In the genomic region with DNA sequence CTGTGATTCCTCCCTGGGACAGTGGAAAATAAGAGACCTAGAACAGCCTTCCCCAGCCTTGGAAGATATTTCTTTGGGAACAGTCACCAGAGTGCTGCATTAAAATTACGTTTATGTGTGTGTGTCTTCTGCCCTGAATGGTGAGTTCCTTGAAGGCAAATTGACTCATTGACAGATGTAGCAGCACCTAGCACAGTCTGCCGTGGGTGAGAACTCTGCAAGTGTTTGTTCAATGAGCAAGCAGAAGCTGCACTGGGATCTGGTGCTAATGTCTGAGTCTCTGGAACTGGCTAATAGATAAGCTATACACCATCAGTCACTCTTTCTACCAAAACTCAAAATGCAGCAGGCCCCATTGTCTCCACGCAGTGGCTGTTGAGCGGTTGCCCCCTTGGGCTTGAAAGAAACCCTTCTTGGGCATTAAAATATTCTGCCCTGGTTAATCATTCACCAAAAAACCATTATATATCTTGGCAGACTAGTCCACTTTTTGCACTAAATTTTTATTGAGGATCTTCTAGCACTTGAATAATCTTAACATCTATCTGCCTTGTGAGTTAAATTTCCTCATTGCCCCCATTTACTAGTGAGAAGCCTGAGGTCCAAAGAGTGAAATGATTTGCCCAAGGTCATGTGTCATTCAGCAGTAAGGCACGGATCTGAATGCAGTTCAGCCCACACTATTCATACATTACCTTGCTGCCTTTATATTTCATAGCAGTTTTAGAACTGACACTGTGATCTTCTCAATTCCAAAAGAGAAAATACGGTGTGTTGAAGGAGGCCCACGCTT, we compare ENCODE assay signal across 24 cellular contexts.
"Had no signal": no experiment of that assay in that cellular context is flagged by ENCODE, and none has a peak within 500 bp of the region (broad histone marks: within the 10 kb centered on the region; RNA-seq: fewer than 3 reads in every experiment).

No MANE protein-coding gene starts in this region.

- DNase-seq: activated CD4-positive, alpha-beta memory T cell treated with anti-CD3 and anti-CD28 coated beads, Interleukin-2, amount 10 ng/mL, durations not matched to agents 7 days and 5 days; activated CD4-positive, alpha-beta T cell treated with anti-CD3 and anti-CD28 coated beads for 48 hours; activated CD4-positive, CD25-positive, alpha-beta regulatory T cell; activated effector memory CD4-positive, alpha-beta T cell treated with anti-CD3 and anti-CD28 coated beads, Interleukin-2, amount 50 U/mL, for 16 hours; anterior cingulate cortex; body of pancreas; dermis blood vessel endothelial cell; effector CD8-positive, alpha-beta T cell; gastrocnemius medialis; heart left ventricle; islet precursor cell; left lung; midbrain; ovary; right cardiac atrium; stimulated activated CD4-positive, alpha-beta T cell treated with anti-CD3 and anti-CD28 coated beads, Interleukin-4, amount 100 ng/mL, for 24 hours; stimulated activated naive CD8-positive, alpha-beta T cell treated with anti-CD3 and anti-CD28 coated beads, Interleukin-15, Interleukin-2, amounts not matched to agents 100 U/mL and 50 U/mL, for 24 hours; SW 1271; T-helper 17 cell; upper lobe of left lung had no signal

- ATAC-seq: body of pancreas; gastrocnemius medialis; heart left ventricle; left lung; natural killer cell treated with Interleukin-12 subunit alpha and Interleukin-12 subunit beta and Interleukin-15 and Interleukin-18, amount 100 ng/mL, for 72 hours; right cardiac atrium; stimulated activated naive CD8-positive, alpha-beta T cell treated with anti-CD3 and anti-CD28 coated beads, Interleukin-15, Interleukin-2, amounts not matched to agents 100 U/mL and 50 U/mL, for 24 hours; T-helper 17 cell had no signal

- H3K36me3 Mint-ChIP-seq: activated naive CD4-positive, alpha-beta T cell treated with anti-CD3 and anti-CD28 coated beads, Interleukin-2, amount 50 U/mL, for 24 hours; natural killer cell treated with Interleukin-12 subunit alpha and Interleukin-12 subunit beta and Interleukin-15 and Interleukin-18, amount 100 ng/mL, for 72 hours had no signal

- H3K9me3 ChIP-seq: body of pancreas, esophagus muscularis mucosa, gastrocnemius medialis, heart left ventricle, left lung, ovary, prostate gland, upper lobe of left lung had no signal

- H3K4me1 ChIP-seq: body of pancreas, esophagus muscularis mucosa, left lung, prostate gland, upper lobe of left lung had no signal

- H3K27me3 ChIP-seq: body of pancreas, esophagus muscularis mucosa, gastrocnemius medialis, heart left ventricle, left lung, ovary, upper lobe of left lung had no signal

- H3K4me1 Mint-ChIP-seq: activated CD4-positive, alpha-beta memory T cell treated with anti-CD3 and anti-CD28 coated beads, Interleukin-2, amount 10 ng/mL, durations not matched to agents 7 days and 5 days; activated naive CD4-positive, alpha-beta T cell treated with anti-CD3 and anti-CD28 coated beads, Interleukin-2, amount 50 U/mL, for 24 hours had no signal

- H3K36me3 ChIP-seq: esophagus muscularis mucosa, gastrocnemius medialis, heart left ventricle, left lung, ovary, prostate gland, upper lobe of left lung had no signal

- H3K4me3 ChIP-seq: body of pancreas, esophagus muscularis mucosa, gastrocnemius medialis, heart left ventricle, left lung, ovary, prostate gland, upper lobe of left lung had no signal

- H3K27ac Mint-ChIP-seq: activated CD4-positive, alpha-beta memory T cell treated with anti-CD3 and anti-CD28 coated beads, Interleukin-2, amount 10 ng/mL, durations not matched to agents 7 days and 5 days; activated naive CD4-positive, alpha-beta T cell treated with anti-CD3 and anti-CD28 coated beads, Interleukin-2, amount 50 U/mL, for 24 hours; natural killer cell treated with Interleukin-12 subunit alpha and Interleukin-12 subunit beta and Interleukin-15 and Interleukin-18, amount 100 ng/mL, for 72 hours; T-helper 17 cell had no signal

- H3K4me3 Mint-ChIP-seq: activated CD4-positive, alpha-beta memory T cell treated with anti-CD3 and anti-CD28 coated beads, Interleukin-2, amount 10 ng/mL, durations not matched to agents 7 days and 5 days; activated naive CD4-positive, alpha-beta T cell treated with anti-CD3 and anti-CD28 coated beads, Interleukin-2, amount 50 U/mL, for 24 hours; natural killer cell treated with Interleukin-12 subunit alpha and Interleukin-12 subunit beta and Interleukin-15 and Interleukin-18, amount 100 ng/mL, for 72 hours; T-helper 17 cell had no signal

- H3K27ac ChIP-seq: body of pancreas, esophagus muscularis mucosa, gastrocnemius medialis, heart left ventricle, left lung, ovary, prostate gland, upper lobe of left lung had no signal

- H3K9me3 Mint-ChIP-seq: activated CD4-positive, alpha-beta memory T cell treated with anti-CD3 and anti-CD28 coated beads, Interleukin-2, amount 10 ng/mL, durations not matched to agents 7 days and 5 days; activated naive CD4-positive, alpha-beta T cell treated with anti-CD3 and anti-CD28 coated beads, Interleukin-2, amount 50 U/mL, for 24 hours had no signal
